ENCODE assay signal across 9 cellular contexts in genomic region chr15:92914103-92914499, GRCh38. TPM values are rescaled to one million over a fixed set of nuclear protein-coding genes. Genes with fewer than 3 reads are reported as not detected.
DNase-seq lines count a peak whose midpoint lies in the region; ATAC-seq, FAIRE-seq and TF ChIP-seq lines count a peak whose summit lies in the region.
"Had no signal": no experiment of that assay in that cellular context is flagged by ENCODE, and none has a peak within 500 bp of the region (broad histone marks: within the 10 kb centered on the region; RNA-seq: fewer than 3 reads in every experiment).

No MANE protein-coding gene starts in this region.

- H3K9me3 ChIP-seq in kidney (ENCODE audit: control insufficient read depth in 1 of 2, low read length in 2 of 2) = no peaks in the 10 kb centered on the region
- H3K9me3 ChIP-seq in subcutaneous abdominal adipose tissue (ENCODE audit: control insufficient read depth in 5 of 5, low read length in 5 of 5) = no peaks in the 10 kb centered on the region

- H3K27me3 ChIP-seq in subcutaneous abdominal adipose tissue (ENCODE audit: control insufficient read depth in 5 of 5, insufficient read depth in 4 of 5, low read length in 5 of 5) = no peaks in the 10 kb centered on the region

- H3K9me3 Mint-ChIP-seq in activated CD4-positive, alpha-beta T cell treated with anti-CD3 and anti-CD28 coated beads, Interleukin-2, amount 10 ng/mL, durations not matched to agents 24 days and 14 days = no peaks in the 10 kb centered on the region
- no peaks in the 10 kb centered on the region for H3K9me3 Mint-ChIP-seq in activated naive CD4-positive, alpha-beta T cell treated with anti-CD3 and anti-CD28 coated beads, Interleukin-2, amount 50 U/mL, for 72 hours

- H3K4me1 ChIP-seq in kidney (ENCODE audit: control insufficient read depth in 1 of 2, insufficient read depth in 1 of 2, low read depth in 1 of 2, low read length in 2 of 2) (peaks cover 44 to 56% of the 10 kb centered on the region in 2 donors), subcutaneous abdominal adipose tissue (ENCODE audit: control insufficient read depth in 5 of 5, insufficient read depth in 5 of 5, low read length in 5 of 5) (peaks cover 0 to 89% (median 85%) of the 10 kb centered on the region in 5 donors)

- H3K27ac Mint-ChIP-seq in activated CD4-positive, alpha-beta T cell treated with anti-CD3 and anti-CD28 coated beads, Interleukin-2, amount 10 ng/mL, durations not matched to agents 24 days and 14 days = peak overlapping the region; percentile 96
- H3K27ac Mint-ChIP-seq in activated naive CD4-positive, alpha-beta T cell treated with anti-CD3 and anti-CD28 coated beads, Interleukin-2, amount 50 U/mL, for 72 hours = peak overlapping the region; percentile 95 to 98

- H3K9ac ChIP-seq in kidney (ENCODE audit: low read length in 2 of 2) (peak overlapping the region; percentile 42 to 50), subcutaneous abdominal adipose tissue (ENCODE audit: low read length in 5 of 5) (peak overlapping the region in 1 of 5 donors; percentile 21)

- peak overlapping the region; percentile 85 for H3K4me3 Mint-ChIP-seq in activated CD4-positive, alpha-beta T cell treated with anti-CD3 and anti-CD28 coated beads, Interleukin-2, amount 10 ng/mL, durations not matched to agents 24 days and 14 days

- FAIRE-seq in kidney (lab: Jason Lieb, UNC) = no peak

- H3K27me3 Mint-ChIP-seq in activated CD4-positive, alpha-beta T cell treated with anti-CD3 and anti-CD28 coated beads, Interleukin-2, amount 10 ng/mL, durations not matched to agents 24 days and 14 days = no peaks in the 10 kb centered on the region

- H3K36me3 Mint-ChIP-seq in activated CD4-positive, alpha-beta T cell treated with anti-CD3 and anti-CD28 coated beads, Interleukin-2, amount 10 ng/mL, durations not matched to agents 24 days and 14 days (ENCODE audit: low read depth) = peaks cover 53% of the 10 kb centered on the region
- H3K36me3 Mint-ChIP-seq in activated naive CD4-positive, alpha-beta T cell treated with anti-CD3 and anti-CD28 coated beads, Interleukin-2, amount 50 U/mL, for 72 hours = peaks cover 15 to 59% of the 10 kb centered on the region in 2 donors

- peaks cover 73% of the 10 kb centered on the region for H3K4me1 Mint-ChIP-seq in activated CD4-positive, alpha-beta T cell treated with anti-CD3 and anti-CD28 coated beads, Interleukin-2, amount 10 ng/mL, durations not matched to agents 24 days and 14 days

- intact Hi-C loops in activated CD4-positive, alpha-beta T cell treated with anti-CD3 and anti-CD28 coated beads, Interleukin-2, amount 10 ng/mL, durations not matched to agents 24 days and 14 days (cut with micrococcal nuclease) = loop anchor here (1.0 to 2.0 kb wide), 3 partner anchors 8 to 110 kb away; partner anchors contain the start of gene CHD2
- intact Hi-C loops in kidney (cut with DNase I) = loop anchor here (5.0 kb wide), 1 partner anchor 107 kb away; no protein-coding TSS in a partner anchor

- peak; percentile 52 for DNase-seq in activated CD4-positive, alpha-beta T cell treated with anti-CD3 and anti-CD28 coated beads, Interleukin-2, amount 10 ng/mL, durations not matched to agents 24 days and 14 days
- DNase-seq in activated CD4-positive, alpha-beta T cell treated with anti-CD3 and anti-CD28 coated beads for 4 hours = no peak
- no peak for DNase-seq in activated naive CD4-positive, alpha-beta T cell treated with anti-CD3 and anti-CD28 coated beads, Interleukin-2, amount 50 U/mL, for 72 hours (ENCODE audit: low spot score in 2 of 2)
- no peak for DNase-seq in kidney
- DNase-seq in NCI-H1105 (lab: John Stamatoyannopoulos, UW) = no peak
- DNase-seq in AML-193 (lab: John Stamatoyannopoulos, UW) = no peak
- DNase-seq: NCI-H526 had no signal

- H3K27ac ChIP-seq in kidney (ENCODE audit: low read depth in 2 of 2, low read length in 2 of 2) = peak overlapping the region; percentile 55 to 89
- H3K27ac ChIP-seq in subcutaneous abdominal adipose tissue (ENCODE audit: low read depth, low read length) = peak overlapping the region; percentile 75

- H3K4me3 ChIP-seq in kidney (ENCODE audit: low read length in 2 of 2) (peak overlapping the region in 1 of 2 donors; percentile 2), subcutaneous abdominal adipose tissue (ENCODE audit: low read depth in 1 of 5, low read length in 5 of 5) (no peak overlapping the region)

- H3K36me3 ChIP-seq in kidney (ENCODE audit: control insufficient read depth in 1 of 2, insufficient read depth in 2 of 2, low read length in 2 of 2) = peaks cover 0 to 3% of the 10 kb centered on the region in 2 donors
- H3K36me3 ChIP-seq in subcutaneous abdominal adipose tissue (ENCODE audit: control insufficient read depth in 5 of 5, insufficient read depth in 5 of 5, low read length in 5 of 5) = peaks cover 0 to 7% (median 0%) of the 10 kb centered on the region in 5 donors

- no peak for TF ChIP-seq CTCF in kidney (IDR thresholded peaks at IDR 0.05; ENCODE audit: borderline replicate concordance, extremely low read depth, insufficient read depth)

- no peak for ATAC-seq in activated naive CD4-positive, alpha-beta T cell treated with anti-CD3 and anti-CD28 coated beads, Interleukin-2, amount 50 U/mL, for 72 hours
- ATAC-seq in HG03457 (IDR thresholded peaks at IDR 0.05; ENCODE audit: unreplicated experiment) = no peak

RNA-seq across cellular contexts. Expression of gene CHD2, which starts 14.0 kb away (rescaled TPM):
- total RNA-seq in activated CD4-positive, alpha-beta T cell treated with anti-CD3 and anti-CD28 coated beads, Interleukin-2, amount 10 ng/mL, durations not matched to agents 24 days and 14 days = 105 and 111 TPM in 2 replicates
- total RNA-seq in activated naive CD4-positive, alpha-beta T cell treated with anti-CD3 and anti-CD28 coated beads, Interleukin-2, amount 50 U/mL, for 72 hours = 100 to 1,000 TPM; 187 to 214 TPM
- total RNA-seq in kidney = 137 TPM
- polyA plus RNA-seq in kidney (ENCODE audit: insufficient read depth, low read depth, low replicate concordance) = 22.5 TPM
